ENCODE assay signal across 2 cellular contexts in genomic region chr14:67395086-67395875, GRCh38.
TF ChIP-seq lines count a peak whose summit lies in the region.

No MANE protein-coding gene starts in this region.

TF ChIP-seq in SK-N-SH, 30 proteins besides CTCF, POLR2A, EP300 and RAD21:
- no peak for TF ChIP-seq JUND (IDR thresholded peaks at IDR 0.05)
- no peak for TF ChIP-seq EZH2phosphoT487 (IDR thresholded peaks at IDR 0.05; ENCODE audit: borderline replicate concordance, low read depth)
- no peak for TF ChIP-seq SMC3 (IDR thresholded peaks at IDR 0.05; ENCODE audit: low read depth, low read length)
- TF ChIP-seq YY1 (IDR thresholded peaks at IDR 0.05; ENCODE audit: low read depth), result no peak
- no peak for TF ChIP-seq TCF12 (IDR thresholded peaks at IDR 0.05)
- no peak for TF ChIP-seq GABPA (IDR thresholded peaks at IDR 0.05; ENCODE audit: low read depth)
- no peak for TF ChIP-seq NRF1 (IDR thresholded peaks at IDR 0.05; ENCODE audit: low read depth, low read length)
- no peak for TF ChIP-seq IRF3 (IDR thresholded peaks at IDR 0.05; ENCODE audit: low read depth, low read length)

TF ChIP-seq in H1, 55 proteins besides CTCF, POLR2A, EP300 and RAD21:
- no peak for TF ChIP-seq CBX5 (IDR thresholded peaks at IDR 0.05; ENCODE audit: low read depth, low read length)
TF ChIP-seq in H1: peak in this region for 0.
